Comparison of ENCODE assay signal across 16 cellular contexts in the genomic region with DNA sequence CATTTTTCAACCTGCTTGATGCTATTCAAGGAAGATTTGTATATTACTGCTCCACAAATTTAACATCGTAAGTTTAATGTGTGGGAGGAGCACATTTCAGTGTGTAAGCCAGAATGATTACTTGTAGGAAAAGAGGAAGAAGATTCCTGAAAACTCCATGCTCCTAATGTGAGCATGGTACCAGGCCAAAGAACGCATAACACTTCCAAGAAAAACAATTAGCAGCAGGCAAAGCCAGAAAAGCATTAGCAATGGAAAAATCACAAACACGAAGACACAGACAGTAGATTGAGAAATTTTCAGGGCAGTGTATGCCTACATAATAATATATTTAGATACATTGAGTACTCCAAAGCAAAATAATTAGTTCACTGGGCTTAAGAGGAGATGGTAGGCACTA.
A peak's percentile ranks its signal among the peaks of the same experiment; 100 is the strongest.
DNase-seq lines count a peak whose midpoint lies in the region; ATAC-seq and TF ChIP-seq lines count a peak whose summit lies in the region.
"Had no signal": no experiment of that assay in that cellular context is flagged by ENCODE, and none has a peak within 500 bp of the region (broad histone marks: within the 10 kb centered on the region; RNA-seq: fewer than 3 reads in every experiment).

No MANE protein-coding gene starts in this region.

- WGBS in esophagus muscularis mucosa = 12% methylated on average over 3 of the region's 3 CpGs

- TF ChIP-seq CTCF in AG10803 (conservative IDR thresholded peaks at IDR 0.05; ENCODE audit: low read length) (no peak), esophagus muscularis mucosa (IDR thresholded peaks at IDR 0.05) (no peak), neural crest cell (conservative IDR thresholded peaks at IDR 0.05) (no peak)

- peaks cover 4 to 25% (median 22%) of the 10 kb centered on the region in 4 donors for H3K4me1 ChIP-seq in esophagus muscularis mucosa
- H3K4me1 ChIP-seq: BLaER1 had no signal

- TF ChIP-seq POLR2A in esophagus muscularis mucosa (IDR thresholded peaks at IDR 0.05; ENCODE audit: low read depth) = no peak
- TF ChIP-seq POLR2A in erythroblast (IDR thresholded peaks at IDR 0.05; ENCODE audit: low read length) = no peak

- H3K9me3 Mint-ChIP-seq in neural crest cell = peaks cover 4% of the 10 kb centered on the region

- no peak overlapping the region for H3K4me3 Mint-ChIP-seq in neural crest cell

- DNase-seq in AG10803 (ENCODE audit: low read depth) = peak; percentile 80
- DNase-seq in NCI-H446 (lab: John Stamatoyannopoulos, UW) = peak; percentile 26 to 62
- DNase-seq in esophagus muscularis mucosa (ENCODE audit: extremely low spot score) = no peak
- DNase-seq in neural crest cell (ENCODE audit: low read depth, low spot score) = no peak
- no peak for DNase-seq in erythroblast (lab: John Stamatoyannopoulos, UW)
- DNase-seq: activated naive CD4-positive, alpha-beta T cell treated with Interleukin-2 at 50 U/mL for 16 hours; DMS79 treated with DMSO at 0.1 percent for 48 hours; MV-4-11; NCI-H2227 treated with DMSO at 0.1 percent for 48 hours; posterior cingulate gyrus; tibial artery had no signal

- H3K36me3 ChIP-seq in esophagus muscularis mucosa = no peaks in the 10 kb centered on the region
- H3K36me3 ChIP-seq: BLaER1, tibial artery had no signal

- H3K9me3 ChIP-seq in esophagus muscularis mucosa = no peaks in the 10 kb centered on the region
- H3K9me3 ChIP-seq: tibial artery had no signal

- peaks cover 8% of the 10 kb centered on the region for H3K4me1 Mint-ChIP-seq in neural crest cell

- no peaks in the 10 kb centered on the region for H3K27me3 Mint-ChIP-seq in neural crest cell (ENCODE audit: low read depth)

- ATAC-seq in HG02763 (IDR thresholded peaks at IDR 0.05; ENCODE audit: unreplicated experiment) (no peak), GM18519 (IDR thresholded peaks at IDR 0.05; ENCODE audit: low FRiP score, unreplicated experiment) (no peak), HG03135 (IDR thresholded peaks at IDR 0.05; ENCODE audit: unreplicated experiment) (no peak)
- ATAC-seq: esophagus mucosa had no signal

- peak overlapping the region; percentile 8 to 50 (median 20) for H3K27ac ChIP-seq in esophagus muscularis mucosa (replicated peaks in 1 of 4)
- H3K27ac ChIP-seq: BLaER1, tibial artery had no signal

- intact Hi-C loops in esophagus muscularis mucosa (cut with DNase I) = no loop called here

- no peak for TF ChIP-seq EP300 in esophagus muscularis mucosa (IDR thresholded peaks at IDR 0.05)

- H3K4me3 ChIP-seq in AG10803 (ENCODE audit: low read length) = no peak overlapping the region
- H3K4me3 ChIP-seq in esophagus muscularis mucosa = no peak overlapping the region
- H3K4me3 ChIP-seq: BLaER1, tibial artery had no signal

- peak overlapping the region; percentile 72 for H3K27ac Mint-ChIP-seq in neural crest cell (ENCODE audit: unreplicated experiment)

- H3K27me3 ChIP-seq in esophagus muscularis mucosa = no peaks in the 10 kb centered on the region
- H3K27me3 ChIP-seq: BLaER1, tibial artery had no signal

- no peaks in the 10 kb centered on the region for H3K36me3 Mint-ChIP-seq in neural crest cell (ENCODE audit: low read depth)

Comparison
In these comparisons a context has a peak if more than half of its experiments do, and no peak if none do; other contexts are left out.
1. DNase-seq: peak in AG10803 (single experiment) and NCI-H446 (2 of 2); none in esophagus muscularis mucosa (single experiment), neural crest cell (single experiment) and erythroblast (0 of 2).